In genomic region chr7:106895246-106895864, GRCh38 we compare ENCODE assay signal across 10 cellular contexts. TPM values are rescaled to one million over a fixed set of nuclear protein-coding genes. Genes with fewer than 3 reads are reported as not detected.
DNase-seq lines count a peak whose midpoint lies in the region; ATAC-seq lines count a peak whose summit lies in the region.
"Had no signal": no experiment of that assay in that cellular context is flagged by ENCODE, and none has a peak within 500 bp of the region (broad histone marks: within the 10 kb centered on the region; RNA-seq: fewer than 3 reads in every experiment).

No MANE protein-coding gene starts in this region.

- H3K4me1 Mint-ChIP-seq in stimulated activated naive CD8-positive, alpha-beta T cell treated with anti-CD3 and anti-CD28 coated beads, Interleukin-15, amount 100 ng/mL, for 72 hours = peaks cover 55% of the 10 kb centered on the region

- no peaks in the 10 kb centered on the region for H3K27me3 ChIP-seq in right cardiac atrium (ENCODE audit: control insufficient read depth, insufficient read depth)

- no peaks in the 10 kb centered on the region for H3K27me3 Mint-ChIP-seq in stimulated activated naive CD8-positive, alpha-beta T cell treated with anti-CD3 and anti-CD28 coated beads, Interleukin-15, amount 100 ng/mL, for 72 hours

- intact Hi-C loops in right cardiac atrium (cut with DNase I) = no loop called here

- 87% methylated on average over 4 of the region's 4 CpGs for WGBS in right cardiac atrium

- H3K4me1 ChIP-seq in right cardiac atrium (ENCODE audit: control insufficient read depth, insufficient read depth, low read length) = no peaks in the 10 kb centered on the region

- DNase-seq in activated naive CD4-positive, alpha-beta T cell treated with anti-CD3 and anti-CD28 coated beads, Interleukin-2, amount 50 U/mL, for 72 hours (ENCODE audit: low spot score in 2 of 2) = peak; percentile 15 to 67
- no peak for DNase-seq in activated naive CD4-positive, alpha-beta T cell treated with anti-CD3 and anti-CD28 coated beads, Interleukin-2, amount 50 U/mL, for 16 hours
- DNase-seq in SKM-1 (lab: John Stamatoyannopoulos, UW; ENCODE audit: unreplicated experiment) = peak; percentile 80
- peak; percentile 17 to 57 for DNase-seq in stimulated activated naive CD8-positive, alpha-beta T cell treated with anti-CD3 and anti-CD28 coated beads, Interleukin-15, amount 100 ng/mL, for 72 hours
- DNase-seq in right cardiac atrium = no peak
- no peak for DNase-seq in anterior cingulate cortex (lab: John Stamatoyannopoulos, UW)
- DNase-seq in DMS79 treated with DMSO at 0.1 percent for 48 hours (lab: John Stamatoyannopoulos, UW) = no peak

- ATAC-seq in activated naive CD4-positive, alpha-beta T cell treated with anti-CD3 and anti-CD28 coated beads, Interleukin-2, amount 50 U/mL, for 72 hours = peak; percentile 84 to 91
- ATAC-seq in HG02973 (IDR thresholded peaks at IDR 0.05; ENCODE audit: unreplicated experiment) = peak; percentile 90
- ATAC-seq in stimulated activated naive CD8-positive, alpha-beta T cell treated with anti-CD3 and anti-CD28 coated beads, Interleukin-15, amount 100 ng/mL, for 72 hours = peak; percentile 95
- no peak for ATAC-seq in right cardiac atrium

- peaks cover 9 to 13% of the 10 kb centered on the region in 2 donors for H3K9me3 Mint-ChIP-seq in activated naive CD4-positive, alpha-beta T cell treated with anti-CD3 and anti-CD28 coated beads, Interleukin-2, amount 50 U/mL, for 72 hours
- peaks cover 7 to 11% of the 10 kb centered on the region in 2 donors for H3K9me3 Mint-ChIP-seq in stimulated activated naive CD8-positive, alpha-beta T cell treated with anti-CD3 and anti-CD28 coated beads, Interleukin-15, amount 100 ng/mL, for 72 hours

- no peak overlapping the region for H3K4me3 Mint-ChIP-seq in stimulated activated naive CD8-positive, alpha-beta T cell treated with anti-CD3 and anti-CD28 coated beads, Interleukin-15, amount 100 ng/mL, for 72 hours

- H3K27ac Mint-ChIP-seq in activated naive CD4-positive, alpha-beta T cell treated with anti-CD3 and anti-CD28 coated beads, Interleukin-2, amount 50 U/mL, for 72 hours = no peak overlapping the region
- no peak overlapping the region for H3K27ac Mint-ChIP-seq in stimulated activated naive CD8-positive, alpha-beta T cell treated with anti-CD3 and anti-CD28 coated beads, Interleukin-15, amount 100 ng/mL, for 72 hours

- H3K36me3 Mint-ChIP-seq in activated naive CD4-positive, alpha-beta T cell treated with anti-CD3 and anti-CD28 coated beads, Interleukin-2, amount 50 U/mL, for 72 hours = peaks cover 22 to 41% of the 10 kb centered on the region in 2 donors

- no peak overlapping the region for H3K4me3 ChIP-seq in right cardiac atrium (ENCODE audit: low read length)

- no peak overlapping the region for H3K27ac ChIP-seq in right cardiac atrium (ENCODE audit: low read length)
- H3K27ac ChIP-seq: SK-N-MC had no signal

- H3K9me3 ChIP-seq in right cardiac atrium (ENCODE audit: control insufficient read depth, low read length) = no peaks in the 10 kb centered on the region

RNA-seq across cellular contexts. Expression of gene PIK3CG, which starts 30.3 kb away (rescaled TPM):
- total RNA-seq in activated naive CD4-positive, alpha-beta T cell treated with anti-CD3 and anti-CD28 coated beads, Interleukin-2, amount 50 U/mL, for 72 hours = 10 to 100 TPM in 1 of 2 donors, 1 to 10 TPM in 1; 7.2 to 17.3 TPM
- total RNA-seq in right cardiac atrium = 1 to 10 TPM; 1.8 to 3.3 (median 2.4) TPM
- polyA plus RNA-seq in right cardiac atrium = 0.14 TPM
- total RNA-seq: fibroblast of lung had no signal

Comparison
In these comparisons a context has a peak if more than half of its experiments do, and no peak if none do; other contexts are left out.
1. DNase-seq: peak in activated naive CD4-positive, alpha-beta T cell treated with anti-CD3 and anti-CD28 coated beads, Interleukin-2, amount 50 U/mL, for 72 hours (2 of 2), SKM-1 (single experiment) and stimulated activated naive CD8-positive, alpha-beta T cell treated with anti-CD3 and anti-CD28 coated beads, Interleukin-15, amount 100 ng/mL, for 72 hours (2 of 2); none in activated naive CD4-positive, alpha-beta T cell treated with anti-CD3 and anti-CD28 coated beads, Interleukin-2, amount 50 U/mL, for 16 hours (single experiment), right cardiac atrium (0 of 3), anterior cingulate cortex (0 of 58) and DMS79 treated with DMSO at 0.1 percent for 48 hours (single experiment).
2. ATAC-seq: peak in activated naive CD4-positive, alpha-beta T cell treated with anti-CD3 and anti-CD28 coated beads, Interleukin-2, amount 50 U/mL, for 72 hours (2 of 2), HG02973 (single experiment) and stimulated activated naive CD8-positive, alpha-beta T cell treated with anti-CD3 and anti-CD28 coated beads, Interleukin-15, amount 100 ng/mL, for 72 hours (single experiment); none in right cardiac atrium (0 of 2).